In the genomic region with DNA sequence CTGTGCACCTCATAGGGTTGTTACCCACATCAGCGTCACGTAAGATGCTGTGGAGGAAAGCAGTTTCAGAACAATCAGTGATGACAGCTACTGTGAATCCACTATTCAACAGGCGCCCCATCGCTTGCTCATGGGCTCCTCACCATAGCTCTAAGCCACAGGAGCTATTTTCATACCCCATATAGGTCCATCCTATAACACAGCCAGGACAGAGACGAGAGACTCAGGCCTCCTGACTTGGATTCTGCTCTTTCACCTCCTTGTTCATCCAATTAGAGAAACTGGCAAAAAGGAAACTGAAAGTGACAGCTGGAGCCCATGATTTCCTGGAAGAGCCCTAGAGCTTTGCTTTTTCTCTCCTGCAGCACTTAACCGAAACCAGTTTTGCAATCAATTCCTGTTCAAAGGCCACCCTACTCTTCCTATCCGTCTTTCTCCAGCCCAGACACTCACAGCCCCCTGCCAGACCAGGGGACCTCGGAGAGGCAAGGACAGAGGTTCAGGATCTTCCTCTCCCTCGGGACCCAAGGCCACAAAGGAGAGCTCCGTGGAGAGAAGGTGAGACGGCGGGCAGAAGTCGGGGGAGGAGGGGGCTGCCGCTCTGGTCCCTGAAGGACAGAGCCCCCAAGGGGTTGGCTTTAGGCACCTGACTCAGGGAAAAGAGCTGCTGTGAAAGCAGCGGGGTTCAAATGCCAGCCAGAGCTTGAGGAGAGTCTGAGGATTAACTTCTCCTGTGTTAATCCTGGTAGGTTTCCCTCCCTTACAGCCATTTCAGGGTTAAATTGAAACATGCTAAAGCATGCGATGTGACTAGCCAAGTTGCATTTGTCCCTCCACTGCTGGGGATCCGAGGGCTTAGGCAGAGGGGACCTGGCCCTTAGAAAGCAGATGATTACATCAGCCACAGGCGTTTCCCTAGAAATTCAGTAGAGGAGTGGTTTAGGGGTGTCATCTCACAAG, we compare ENCODE assay signal across 1 cellular context.
A peak's percentile ranks its signal among the peaks of the same experiment; 100 is the strongest.
TF ChIP-seq lines count a peak whose summit lies in the region.

A gene with protein sequence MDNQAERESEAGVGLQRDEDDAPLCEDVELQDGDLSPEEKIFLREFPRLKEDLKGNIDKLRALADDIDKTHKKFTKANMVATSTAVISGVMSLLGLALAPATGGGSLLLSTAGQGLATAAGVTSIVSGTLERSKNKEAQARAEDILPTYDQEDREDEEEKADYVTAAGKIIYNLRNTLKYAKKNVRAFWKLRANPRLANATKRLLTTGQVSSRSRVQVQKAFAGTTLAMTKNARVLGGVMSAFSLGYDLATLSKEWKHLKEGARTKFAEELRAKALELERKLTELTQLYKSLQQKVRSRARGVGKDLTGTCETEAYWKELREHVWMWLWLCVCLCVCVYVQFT (plus strand): TSS at position 381 of the 960 bp plus-strand sequence. CDS start 7,980 bp downstream, outside the sequence.

TF ChIP-seq in HepG2, 621 proteins besides CTCF, POLR2A, EP300 and RAD21 (continued from another document and continues in another):
- TF ChIP-seq PRPF4 (IDR thresholded peaks at IDR 0.05; ENCODE audit: low read depth, low read length, poor library complexity, severe bottlenecking) (no peak), ZNF879 (CRISPR knock-in tag; IDR thresholded peaks at IDR 0.05) (no peak), HOMEZ (CRISPR knock-in tag; IDR thresholded peaks at IDR 0.05; ENCODE audit: low read depth) (no peak), ZNF329 (CRISPR knock-in tag; IDR thresholded peaks at IDR 0.05; ENCODE audit: low read depth) (no peak), ZFP36L1 (CRISPR knock-in tag; IDR thresholded peaks at IDR 0.05) (no peak), ARHGAP35 (CRISPR knock-in tag; IDR thresholded peaks at IDR 0.05; ENCODE audit: borderline replicate concordance) (no peak), ZNF17 (CRISPR knock-in tag; IDR thresholded peaks at IDR 0.05) (no peak), SMYD3 (CRISPR knock-in tag; IDR thresholded peaks at IDR 0.05) (no peak), U2AF1 (optimal IDR thresholded peaks at IDR 0.05; ENCODE audit: low read depth, low read length) (peak; percentile 38), MAFK (conservative IDR thresholded peaks at IDR 0.05 in 1 of 2, IDR thresholded peaks at IDR 0.05 in 1 of 2; ENCODE audit: low read length in 2 of 2) (no peak), DDIT3 (CRISPR knock-in tag; IDR thresholded peaks at IDR 0.05) (no peak), HCFC1 (IDR thresholded peaks at IDR 0.05; ENCODE audit: low read depth, low read length) (peak; percentile 11; the same call in 1 of the 2 replicates), GABPA (IDR thresholded peaks at IDR 0.05; ENCODE audit: low read depth, low read length) (no peak), GABPA (CRISPR knock-in tag; IDR thresholded peaks at IDR 0.05; ENCODE audit: low read depth) (0 out of 2 replicates have a peak, but pooled peaks have one; percentile 39), ZNF407 (CRISPR knock-in tag; IDR thresholded peaks at IDR 0.05; ENCODE audit: not compliant biosample characterization) (no peak), ZNF569 (CRISPR knock-in tag; IDR thresholded peaks at IDR 0.05; ENCODE audit: borderline replicate concordance) (no peak), LCORL (IDR thresholded peaks at IDR 0.05) (no peak), LCORL (CRISPR knock-in tag; IDR thresholded peaks at IDR 0.05) (peak; percentile 46; the same call in 1 of the 2 replicates), GATA4 (IDR thresholded peaks at IDR 0.05; ENCODE audit: borderline replicate concordance, low read depth) (peak; percentile 35; the same call in 1 of the 2 replicates), ZBTB14 (CRISPR knock-in tag; IDR thresholded peaks at IDR 0.05) (no peak), GTF3A (CRISPR knock-in tag; conservative IDR thresholded peaks at IDR 0.05) (no peak), KLF16 (CRISPR knock-in tag; IDR thresholded peaks at IDR 0.05) (peak in 1 of 2 experiments; percentile 74; a peak in 2 of 4 replicates), ZNF451 (CRISPR knock-in tag; IDR thresholded peaks at IDR 0.05) (0 out of 2 replicates have a peak, but pooled peaks have one; percentile 37), NFYC (CRISPR knock-in tag; IDR thresholded peaks at IDR 0.05) (no peak), ZFP37 (CRISPR knock-in tag; IDR thresholded peaks at IDR 0.05; ENCODE audit: borderline replicate concordance) (no peak), HNRNPUL1 (IDR thresholded peaks at IDR 0.05; ENCODE audit: low read depth, low read length) (no peak), PBX3 (CRISPR knock-in tag; IDR thresholded peaks at IDR 0.05; ENCODE audit: borderline replicate concordance) (no peak), PAX8 (CRISPR knock-in tag; IDR thresholded peaks at IDR 0.05; ENCODE audit: borderline replicate concordance) (0 out of 2 replicates have a peak, but pooled peaks have one; percentile 22)
- TF ChIP-seq, protein P1, sequence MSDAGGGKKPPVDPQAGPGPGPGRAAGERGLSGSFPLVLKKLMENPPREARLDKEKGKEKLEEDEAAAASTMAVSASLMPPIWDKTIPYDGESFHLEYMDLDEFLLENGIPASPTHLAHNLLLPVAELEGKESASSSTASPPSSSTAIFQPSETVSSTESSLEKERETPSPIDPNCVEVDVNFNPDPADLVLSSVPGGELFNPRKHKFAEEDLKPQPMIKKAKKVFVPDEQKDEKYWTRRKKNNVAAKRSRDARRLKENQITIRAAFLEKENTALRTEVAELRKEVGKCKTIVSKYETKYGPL (CRISPR knock-in tag; IDR thresholded peaks at IDR 0.05): no peak
- TF ChIP-seq, protein P2, sequence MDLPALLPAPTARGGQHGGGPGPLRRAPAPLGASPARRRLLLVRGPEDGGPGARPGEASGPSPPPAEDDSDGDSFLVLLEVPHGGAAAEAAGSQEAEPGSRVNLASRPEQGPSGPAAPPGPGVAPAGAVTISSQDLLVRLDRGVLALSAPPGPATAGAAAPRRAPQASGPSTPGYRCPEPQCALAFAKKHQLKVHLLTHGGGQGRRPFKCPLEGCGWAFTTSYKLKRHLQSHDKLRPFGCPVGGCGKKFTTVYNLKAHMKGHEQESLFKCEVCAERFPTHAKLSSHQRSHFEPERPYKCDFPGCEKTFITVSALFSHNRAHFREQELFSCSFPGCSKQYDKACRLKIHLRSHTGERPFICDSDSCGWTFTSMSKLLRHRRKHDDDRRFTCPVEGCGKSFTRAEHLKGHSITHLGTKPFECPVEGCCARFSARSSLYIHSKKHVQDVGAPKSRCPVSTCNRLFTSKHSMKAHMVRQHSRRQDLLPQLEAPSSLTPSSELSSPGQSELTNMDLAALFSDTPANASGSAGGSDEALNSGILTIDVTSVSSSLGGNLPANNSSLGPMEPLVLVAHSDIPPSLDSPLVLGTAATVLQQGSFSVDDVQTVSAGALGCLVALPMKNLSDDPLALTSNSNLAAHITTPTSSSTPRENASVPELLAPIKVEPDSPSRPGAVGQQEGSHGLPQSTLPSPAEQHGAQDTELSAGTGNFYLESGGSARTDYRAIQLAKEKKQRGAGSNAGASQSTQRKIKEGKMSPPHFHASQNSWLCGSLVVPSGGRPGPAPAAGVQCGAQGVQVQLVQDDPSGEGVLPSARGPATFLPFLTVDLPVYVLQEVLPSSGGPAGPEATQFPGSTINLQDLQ (CRISPR knock-in tag; IDR thresholded peaks at IDR 0.05): no peak
- TF ChIP-seq, protein P3, sequence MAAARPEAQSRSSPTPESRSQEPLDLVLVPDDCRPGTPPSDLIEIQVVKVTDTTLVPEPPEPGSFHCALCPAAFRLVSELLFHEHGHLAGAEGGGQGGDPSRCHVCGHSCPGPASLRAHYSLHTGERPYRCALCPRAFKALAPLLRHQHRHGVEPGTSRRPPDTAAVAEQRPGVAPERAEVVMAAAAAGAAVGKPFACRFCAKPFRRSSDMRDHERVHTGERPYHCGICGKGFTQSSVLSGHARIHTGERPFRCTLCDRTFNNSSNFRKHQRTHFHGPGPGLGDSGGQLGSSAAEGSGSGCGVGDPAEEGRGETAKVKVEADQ (CRISPR knock-in tag; IDR thresholded peaks at IDR 0.05; ENCODE audit: borderline replicate concordance): no peak
- TF ChIP-seq, protein P4, sequence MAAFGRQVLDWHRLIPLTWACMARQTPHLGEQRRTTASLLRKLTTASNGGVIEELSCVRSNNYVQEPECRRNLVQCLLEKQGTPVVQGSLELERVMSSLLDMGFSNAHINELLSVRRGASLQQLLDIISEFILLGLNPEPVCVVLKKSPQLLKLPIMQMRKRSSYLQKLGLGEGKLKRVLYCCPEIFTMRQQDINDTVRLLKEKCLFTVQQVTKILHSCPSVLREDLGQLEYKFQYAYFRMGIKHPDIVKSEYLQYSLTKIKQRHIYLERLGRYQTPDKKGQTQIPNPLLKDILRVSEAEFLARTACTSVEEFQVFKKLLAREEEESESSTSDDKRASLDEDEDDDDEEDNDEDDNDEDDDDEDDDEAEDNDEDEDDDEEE (CRISPR knock-in tag; IDR thresholded peaks at IDR 0.05): no peak
